In genomic region chr10:127563718-127564553, GRCh38 we compare ENCODE assay signal across 10 cellular contexts. TPM values are rescaled to one million over a fixed set of nuclear protein-coding genes. Genes with fewer than 3 reads are reported as not detected.
A peak's percentile ranks its signal among the peaks of the same experiment; 100 is the strongest.
DNase-seq lines count a peak whose midpoint lies in the region; ATAC-seq, FAIRE-seq and TF ChIP-seq lines count a peak whose summit lies in the region.
"Had no signal": no experiment of that assay in that cellular context is flagged by ENCODE, and none has a peak within 500 bp of the region (broad histone marks: within the 10 kb centered on the region; RNA-seq: fewer than 3 reads in every experiment).

No MANE protein-coding gene starts in this region.

- no peak overlapping the region for H2AK5ac ChIP-seq in neuronal stem cell (ENCODE audit: low read depth, low read length)

- H2BK15ac ChIP-seq in neuronal stem cell (ENCODE audit: low read length) = no peak overlapping the region

- POLR2A ChIA-PET in K562 (lab: Yijun Ruan, JAX) = no interaction called here

- TF ChIP-seq CTCF in K562 (IDR thresholded peaks at IDR 0.05 in 2 of 3, conservative IDR thresholded peaks at IDR 0.05 in 1 of 3; ENCODE audit: insufficient read depth in 2 of 3, low read depth in 1 of 3, low read length in 3 of 3) = peak in 2 of 3 experiments; percentile 9 to 33; a peak in 2 of 6 replicates

- no peak overlapping the region for H2BK120ac ChIP-seq in neuronal stem cell (ENCODE audit: low read depth, low read length)

- no peak overlapping the region for H4K91ac ChIP-seq in neuronal stem cell (ENCODE audit: low read depth, low read length, poor library complexity)

- no peak overlapping the region for H3K14ac ChIP-seq in neuronal stem cell (ENCODE audit: low read length)

- TF ChIP-seq POLR2A in K562 (conservative IDR thresholded peaks at IDR 0.05) (no peak), H54 (IDR thresholded peaks at IDR 0.05; ENCODE audit: low read depth, low read length) (no peak)

- H3K27me3 ChIP-seq in K562 (ENCODE audit: control insufficient read depth in 2 of 2, insufficient read depth in 2 of 2, low read length in 2 of 2) (no peaks in the 10 kb centered on the region), neuronal stem cell (ENCODE audit: control insufficient read depth in 3 of 3, insufficient read depth in 3 of 3, low read depth in 1 of 3, low read length in 3 of 3) (no peaks in the 10 kb centered on the region)

- no peak for FAIRE-seq in K562 (lab: Jason Lieb, UNC)
- FAIRE-seq in H54 (lab: Jason Lieb, UNC) = no peak
- FAIRE-seq: islet of Langerhans had no signal

- intact Hi-C loops in K562 (cut with micrococcal nuclease) = no loop called here

- TF ChIP-seq RAD21 in Ishikawa (IDR thresholded peaks at IDR 0.05; ENCODE audit: low read depth) (peak; percentile 28; the same call in 1 of the 2 replicates), K562 (CRISPR knock-in tag; conservative IDR thresholded peaks at IDR 0.05 in 1 of 2, IDR thresholded peaks at IDR 0.05 in 1 of 2) (no peak)

- no peak overlapping the region for H3K4me3 ChIP-seq in K562
- H3K4me3 ChIP-seq in neuronal stem cell (ENCODE audit: low read length in 2 of 2) = no peak overlapping the region

- no peak overlapping the region for H3K18ac ChIP-seq in neuronal stem cell (ENCODE audit: low read length)

- no peaks in the 10 kb centered on the region for H3K36me3 ChIP-seq in K562 (ENCODE audit: control insufficient read depth, insufficient read depth, low read length)
- H3K36me3 ChIP-seq in neuronal stem cell (replicated peaks in 1 of 2; ENCODE audit: control insufficient read depth in 2 of 2, insufficient read depth in 2 of 2, low read length in 2 of 2) = no peaks in the 10 kb centered on the region

- no peaks in the 10 kb centered on the region for H3K9me1 ChIP-seq in K562 (ENCODE audit: control insufficient read depth, insufficient read depth, low read length)

- H4K20me1 ChIP-seq in K562 (replicated peaks; ENCODE audit: control insufficient read depth, insufficient read depth, low read length) = no peaks in the 10 kb centered on the region

- H3K9me3 ChIP-seq in K562 (replicated peaks; ENCODE audit: control insufficient read depth, insufficient read depth, low read depth, low read length) = no peaks in the 10 kb centered on the region
- peaks cover 0 to 2% of the 10 kb centered on the region in 2 donors for H3K9me3 ChIP-seq in neuronal stem cell (replicated peaks in 1 of 2; ENCODE audit: control insufficient read depth in 2 of 2, insufficient read depth in 1 of 2, low read depth in 1 of 2, low read length in 2 of 2)

- ATAC-seq in K562 = peak; percentile 46; the same call in 1 of the 3 replicates
- ATAC-seq in GM19395 (IDR thresholded peaks at IDR 0.05; ENCODE audit: unreplicated experiment) = no peak

- H3K4me2 ChIP-seq in K562 (ENCODE audit: insufficient read depth, low read length) = no peak overlapping the region
- H3K4me2 ChIP-seq in neuronal stem cell (ENCODE audit: insufficient read depth, low read length, poor library complexity, severe bottlenecking) = no peak overlapping the region

- no peaks in the 10 kb centered on the region for H3K79me1 ChIP-seq in neuronal stem cell (ENCODE audit: low read depth, low read length)

- H2AFZ ChIP-seq in K562 (ENCODE audit: low read depth, low read length) (no peak overlapping the region), neuronal stem cell (ENCODE audit: low read length) (no peak overlapping the region)

- no peak overlapping the region for H4K8ac ChIP-seq in neuronal stem cell (ENCODE audit: low read depth, low read length)

- DNase-seq in NCI-H1436 (lab: John Stamatoyannopoulos, UW) (peak; percentile 5), NCI-H1436 treated with DMSO at 0.1 percent for 48 hours (lab: John Stamatoyannopoulos, UW) (no peak), K562 (ENCODE audit: extremely low read depth in 1 of 4, low spot score in 3 of 4) (peak; percentile 13 to 29 (median 16)), neuronal stem cell (ENCODE audit: low spot score) (no peak), NOMO-1 treated with dmso at 0.1 percent for 144 hours (lab: John Stamatoyannopoulos, UW; ENCODE audit: unreplicated experiment) (no peak), H54 (ENCODE audit: insufficient read length, low spot score) (no peak)

- no peaks in the 10 kb centered on the region for H3K79me2 ChIP-seq in K562 (ENCODE audit: control insufficient read depth, insufficient read depth, low read length)

- no peak overlapping the region for H3K4ac ChIP-seq in neuronal stem cell (ENCODE audit: low read length)

- no TSS peak for BruUV-seq in K562 (replicated peaks; lab: Mats Ljungman, UMichigan)

- H3K4me1 ChIP-seq in K562 (replicated peaks in 1 of 2; ENCODE audit: control insufficient read depth in 2 of 2, insufficient read depth in 2 of 2, low read length in 2 of 2) (no peaks in the 10 kb centered on the region), neuronal stem cell (ENCODE audit: control insufficient read depth in 2 of 2, insufficient read depth in 1 of 2, low read depth in 1 of 2, low read length in 2 of 2) (no peaks in the 10 kb centered on the region)

- no peak overlapping the region for H3K27ac ChIP-seq in K562 (ENCODE audit: extremely low read depth, low read depth, low read length)
- H3K27ac ChIP-seq in neuronal stem cell (replicated peaks; ENCODE audit: low read length) = no peak overlapping the region

- WGBS in K562 (ENCODE audit: insufficient coverage, low coverage, missing lambda C conversion rate) = 3% methylated on average over 9 of the region's 10 CpGs
- no CpG with 5 or more reads among the region's 10 CpGs for WGBS in neuronal stem cell (ENCODE audit: extremely low coverage in 2 of 2, insufficient read length in 2 of 2, insufficient replicate concordance in 1 of 2), 2 donors

- CTCF ChIA-PET in K562 (lab: Yijun Ruan, JAX; ENCODE audit: low intra/inter-chr PET ratio) = no interaction called here

- no peak overlapping the region for H2BK5ac ChIP-seq in neuronal stem cell (ENCODE audit: low read length)

- H2BK12ac ChIP-seq in neuronal stem cell (ENCODE audit: low read length) = no peak overlapping the region

- H3K9ac ChIP-seq in K562 (ENCODE audit: insufficient read depth in 1 of 2, low read depth in 2 of 2, low read length in 2 of 2) (no peak overlapping the region), neuronal stem cell (ENCODE audit: low read depth, low read length, poor library complexity) (no peak overlapping the region)

- H3K23ac ChIP-seq in neuronal stem cell (ENCODE audit: low read depth, low read length, poor library complexity) = peak overlapping the region; percentile 6

- in situ Hi-C loops in K562 (cut with MboI) = no loop called here

- TF ChIP-seq EP300 in Ishikawa (IDR thresholded peaks at IDR 0.05; ENCODE audit: borderline replicate concordance) = no peak
- no peak for TF ChIP-seq EP300 in K562 (IDR thresholded peaks at IDR 0.05; ENCODE audit: low read length)

TF ChIP-seq in Ishikawa, 13 proteins besides CTCF, POLR2A, EP300 and RAD21:
- TF ChIP-seq TAF1 (IDR thresholded peaks at IDR 0.05; ENCODE audit: low read depth) (no peak), USF1 (IDR thresholded peaks at IDR 0.05) (no peak), TEAD4 (IDR thresholded peaks at IDR 0.05) (no peak), CREB1 (IDR thresholded peaks at IDR 0.05; ENCODE audit: low read depth) (no peak), TCF12 (IDR thresholded peaks at IDR 0.05; ENCODE audit: low read depth) (no peak), EGR1 (IDR thresholded peaks at IDR 0.05) (no peak), NFIC (IDR thresholded peaks at IDR 0.05) (no peak), FOXM1 (IDR thresholded peaks at IDR 0.05; ENCODE audit: borderline replicate concordance, low read depth) (no peak)

TF ChIP-seq in K562, 482 proteins besides CTCF, POLR2A, EP300 and RAD21 (continues in another document):
- no peak for TF ChIP-seq MTA2 (IDR thresholded peaks at IDR 0.05; ENCODE audit: low read depth)
- TF ChIP-seq NR4A1 (CRISPR knock-in tag; IDR thresholded peaks at IDR 0.05) = no peak
- TF ChIP-seq NR4A1 (tag; IDR thresholded peaks at IDR 0.05) = no peak
- TF ChIP-seq CTCFL (IDR thresholded peaks at IDR 0.05; ENCODE audit: borderline replicate concordance, insufficient read depth, low read depth, low read length, poor library complexity, severe bottlenecking) = peak; percentile 19
- no peak for TF ChIP-seq HDGF (IDR thresholded peaks at IDR 0.05)
- no peak for TF ChIP-seq KHSRP (IDR thresholded peaks at IDR 0.05)

RNA-seq across cellular contexts. Expression of gene NPS, which starts 14.8 kb away (rescaled TPM):
- not detected in 2 replicates for total RNA-seq in K562 (2011; cell fraction: chromatin; rRNA removed; ENCODE audit: low replicate concordance)
- total RNA-seq in K562 (2011; cell fraction: nucleolus; rRNA removed) = not detected in 2 replicates
- total RNA-seq in K562 (2011; cell fraction: nucleoplasm; rRNA removed) = not detected in 2 replicates
- total RNA-seq in K562 (2014; rRNA removed) (not detected in 2 replicates), K562 (2014; rRNA removed; fragmentation: Illumina TruSeq; extraction: Trizol) (not detected in 2 replicates), K562 (2015; rRNA removed; fragmentation: Illumina TruSeq; extraction: Trizol) (not detected in 2 replicates), K562 (2021) (not detected in 2 replicates)
- polyA plus RNA-seq in K562 (2011; rRNA removed) (not detected in 2 replicates), K562 (2014; fragmentation: Illumina TruSeq; extraction: Trizol) (not detected in 2 replicates), K562 (2014; fragmentation: Nextera tagmentation; extraction: Ambion mirVana) (not detected), K562 (2014; rRNA removed) (not detected in 2 replicates)
- polyA plus RNA-seq in K562 (2011; cell fraction: cytosol; rRNA removed) = not detected in 2 replicates
- not detected in 2 replicates for polyA plus RNA-seq in K562 (2011; cell fraction: nucleus; rRNA removed)
- polyA plus RNA-seq in K562 (2012) = not detected in 2 replicates
- polyA minus RNA-seq in K562 (2011; rRNA and poly(A)+ RNA removed) = not detected in 2 replicates
- polyA minus RNA-seq in K562 (2011; cell fraction: cytosol; rRNA and poly(A)+ RNA removed) = not detected in 2 replicates
- not detected in 2 replicates for polyA minus RNA-seq in K562 (2011; cell fraction: nucleus; rRNA and poly(A)+ RNA removed)
- polyA plus RNA-seq in neuronal stem cell (2013, experiment 1 of 2) = not detected
- not detected for polyA plus RNA-seq in neuronal stem cell (2013, experiment 2 of 2)
- polyA plus RNA-seq: AG04450 had no signal

Comparison
In these comparisons a context has a peak if more than half of its experiments do, and no peak if none do; other contexts are left out.
1. DNase-seq: peak in NCI-H1436 (single experiment) and K562 (4 of 4); none in NCI-H1436 treated with DMSO at 0.1 percent for 48 hours (single experiment), neuronal stem cell (single experiment), NOMO-1 treated with dmso at 0.1 percent for 144 hours (single experiment) and H54 (single experiment).